ENCODE assay signal across 8 cellular contexts in the genomic region with DNA sequence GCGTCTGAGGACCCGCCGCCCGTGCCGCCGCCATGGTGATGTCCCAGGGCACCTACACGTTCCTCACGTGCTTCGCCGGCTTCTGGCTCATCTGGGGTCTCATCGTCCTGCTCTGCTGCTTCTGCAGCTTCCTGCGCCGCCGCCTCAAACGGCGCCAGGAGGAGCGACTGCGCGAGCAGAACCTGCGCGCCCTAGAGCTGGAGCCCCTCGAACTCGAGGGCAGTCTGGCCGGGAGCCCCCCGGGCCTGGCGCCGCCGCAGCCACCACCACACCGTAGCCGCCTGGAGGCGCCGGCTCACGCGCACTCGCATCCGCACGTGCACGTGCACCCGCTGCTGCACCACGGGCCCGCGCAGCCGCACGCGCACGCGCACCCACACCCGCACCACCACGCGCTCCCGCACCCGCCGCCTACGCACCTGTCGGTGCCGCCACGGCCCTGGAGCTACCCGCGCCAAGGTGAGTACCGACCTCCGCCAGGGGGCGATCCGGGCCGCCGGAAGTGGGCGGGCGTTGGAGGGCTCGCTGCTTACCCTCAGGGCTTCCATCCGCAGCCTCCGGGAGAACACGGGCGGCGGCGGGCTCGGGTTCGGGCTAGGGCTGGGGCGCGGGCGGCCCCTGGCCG. TPM values are rescaled to one million over a fixed set of nuclear protein-coding genes. Genes with fewer than 3 reads are reported as not detected.
DNase-seq lines count a peak whose midpoint lies in the region; ATAC-seq and TF ChIP-seq lines count a peak whose summit lies in the region.

No MANE protein-coding gene starts in this region.

- peak overlapping the region; percentile 78 for H3K27ac ChIP-seq in MM.1S (ENCODE audit: low read length)
- H3K27ac ChIP-seq in rectal smooth muscle tissue (ENCODE audit: low read depth, low read length) = no peak overlapping the region

- H2AFZ ChIP-seq in MM.1S (ENCODE audit: low read length) = peak overlapping the region; percentile 79

- H3K36me3 ChIP-seq in GM06990 (ENCODE audit: control insufficient read depth, insufficient read depth, low read length) (no peaks in the 10 kb centered on the region; the same call in 1 of the 2 replicates), H7 (replicated peaks; ENCODE audit: control insufficient read depth, insufficient read depth, low read length) (peaks cover 15% of the 10 kb centered on the region), MM.1S (replicated peaks; ENCODE audit: insufficient read depth, low read length) (no peaks in the 10 kb centered on the region), rectal smooth muscle tissue (ENCODE audit: control insufficient read depth, insufficient read depth, low read length) (no peaks in the 10 kb centered on the region)

- H3K9ac ChIP-seq in MM.1S (ENCODE audit: low read length) = peak overlapping the region; percentile 87
- no peak overlapping the region for H3K9ac ChIP-seq in rectal smooth muscle tissue (ENCODE audit: low read length)

- peak overlapping the region; percentile 86 for H3K4me3 Mint-ChIP-seq in activated naive CD8-positive, alpha-beta T cell

- H3K9me2 ChIP-seq in MM.1S (replicated peaks; ENCODE audit: insufficient read depth, low read length) = no peaks in the 10 kb centered on the region

- H3K79me2 ChIP-seq in MM.1S (ENCODE audit: low read length) = no peaks in the 10 kb centered on the region; the same call in 1 of the 2 replicates

- peaks cover 15% of the 10 kb centered on the region for H3F3A ChIP-seq in MM.1S (ENCODE audit: insufficient read depth, low read length)

- no peaks in the 10 kb centered on the region for H3K9me3 Mint-ChIP-seq in activated naive CD8-positive, alpha-beta T cell (ENCODE audit: low read depth)

- H4K20me1 ChIP-seq in MM.1S (ENCODE audit: insufficient read depth, low read length) = no peaks in the 10 kb centered on the region

- H3K4me1 ChIP-seq in MM.1S (ENCODE audit: low read length) = peaks cover 17% of the 10 kb centered on the region
- peaks cover 19% of the 10 kb centered on the region for H3K4me1 ChIP-seq in rectal smooth muscle tissue (ENCODE audit: control insufficient read depth, insufficient read depth, low read length)

- DNase-seq in GM06990 (ENCODE audit: extremely low read depth, insufficient read length) (peak; percentile 94), H7 (peak; percentile 98), MM.1S (peak; percentile 93), SKM-1 (lab: John Stamatoyannopoulos, UW; ENCODE audit: unreplicated experiment) (peak; percentile 39), left cardiac atrium (peak; percentile 83), dedifferentiated amniotic fluid mesenchymal stem cell (ENCODE audit: extremely low spot score) (no peak)

- TF ChIP-seq CTCF in GM06990 (IDR thresholded peaks at IDR 0.05; ENCODE audit: insufficient read depth, low read length, poor library complexity, severe bottlenecking) (peak; percentile 72), MM.1S (IDR thresholded peaks at IDR 0.05; ENCODE audit: low read length) (peak; percentile 71)

- H3K4me3 ChIP-seq in GM06990 (replicated peaks; ENCODE audit: low read depth, low read length) (peak overlapping the region; percentile 71), H7 (ENCODE audit: insufficient read depth, low read depth, low read length) (peak overlapping the region; percentile 77), MM.1S (ENCODE audit: low read length) (peak overlapping the region; percentile 76), rectal smooth muscle tissue (ENCODE audit: low read length) (peak overlapping the region; percentile 69)

- no peaks in the 10 kb centered on the region for H3K27me3 Mint-ChIP-seq in activated naive CD8-positive, alpha-beta T cell

- peaks cover 2% of the 10 kb centered on the region for H3K36me3 Mint-ChIP-seq in activated naive CD8-positive, alpha-beta T cell

- no peaks in the 10 kb centered on the region for H3K27me3 ChIP-seq in GM06990 (replicated peaks; ENCODE audit: control insufficient read depth, insufficient read depth, low read length)
- peaks cover 13% of the 10 kb centered on the region for H3K27me3 ChIP-seq in H7 (ENCODE audit: control insufficient read depth, insufficient read depth, low read length)
- peaks cover 11% of the 10 kb centered on the region for H3K27me3 ChIP-seq in MM.1S (replicated peaks; ENCODE audit: insufficient read depth, low read length)
- H3K27me3 ChIP-seq in rectal smooth muscle tissue (ENCODE audit: control insufficient read depth, insufficient read depth, low read length) = peaks cover 2% of the 10 kb centered on the region

- H3K9me3 ChIP-seq in MM.1S (replicated peaks; ENCODE audit: insufficient read depth, low read length) = no peaks in the 10 kb centered on the region

- peak overlapping the region; percentile 97 for H3K4me2 ChIP-seq in MM.1S (ENCODE audit: low read depth, low read length)

- no peak overlapping the region for H3K27ac Mint-ChIP-seq in activated naive CD8-positive, alpha-beta T cell

- intact Hi-C loops in left cardiac atrium (cut with DNase I) = loop anchor here (2.0 kb wide), 2 partner anchors 44 to 64 kb away; no protein-coding TSS in a partner anchor

- peak; percentile 56 to 58 for ATAC-seq in left cardiac atrium

- H3K4me1 Mint-ChIP-seq in activated naive CD8-positive, alpha-beta T cell (ENCODE audit: low read depth) = peaks cover 25% of the 10 kb centered on the region

RNA-seq across cellular contexts. Expression of a gene that starts 8.5 kb away (rescaled TPM):
- 11.4 and 12.1 TPM in 2 replicates for total RNA-seq in H7 (2014; rRNA removed; shearing (Covaris generic))
- total RNA-seq in left cardiac atrium = 1 to 10 TPM in 1 of 2 donors, under 1 TPM in 1; 0.59 to 1.6 TPM

RNA-seq across cellular contexts. Expression of a gene that starts 18.3 kb away (rescaled TPM):
- total RNA-seq in H7 (2014; rRNA removed; shearing (Covaris generic)) = 165 and 216 TPM in 2 replicates
- total RNA-seq in left cardiac atrium = 10 to 100 TPM; 30.2 to 55.1 TPM

RNA-seq across cellular contexts. Expression of a gene that starts 28.7 kb away (rescaled TPM):
- 62.4 and 66.8 TPM in 2 replicates for total RNA-seq in H7 (2014; rRNA removed; shearing (Covaris generic))
- total RNA-seq in left cardiac atrium = 10 to 100 TPM; 14.6 to 20.1 TPM

RNA-seq across cellular contexts. Expression of a gene that starts 42.3 kb away (rescaled TPM):
- total RNA-seq in H7 (2014; rRNA removed; shearing (Covaris generic)) = 71.9 and 97.3 TPM in 2 replicates
- total RNA-seq in left cardiac atrium = 10 to 100 TPM; 50.5 to 94.5 TPM

RNA-seq across cellular contexts. Expression of a gene that starts 45.8 kb away (rescaled TPM):
- total RNA-seq in H7 (2014; rRNA removed; shearing (Covaris generic)) = 3.2 and 3.7 TPM in 2 replicates
- total RNA-seq in left cardiac atrium = under 1 TPM; 0.27 to 0.39 TPM
